Comparison of ENCODE assay signal across 32 cellular contexts in genomic region chr1:54270543-54270942, GRCh38.
A peak's percentile ranks its signal among the peaks of the same experiment; 100 is the strongest.
DNase-seq lines count a peak whose midpoint lies in the region; ATAC-seq, FAIRE-seq and TF ChIP-seq lines count a peak whose summit lies in the region.
"Had no signal": no experiment of that assay in that cellular context is flagged by ENCODE, and none has a peak within 500 bp of the region (broad histone marks: within the 10 kb centered on the region; RNA-seq: fewer than 3 reads in every experiment).

No MANE protein-coding gene starts in this region.

- peak overlapping the region; percentile 29 for H3K27ac Mint-ChIP-seq in activated naive CD4-positive, alpha-beta T cell treated with anti-CD3 and anti-CD28 coated beads, Interleukin-2, amount 10 ng/mL, durations not matched to agents 7 days and 5 days
- H3K27ac Mint-ChIP-seq in WTC11, result 0 out of 2 replicates have a peak overlapping the region, but pooled peaks have one; percentile 23
- peak overlapping the region; percentile 86 for H3K27ac Mint-ChIP-seq in stimulated activated effector memory CD8-positive, alpha-beta T cell treated with anti-CD3 and anti-CD28 coated beads, Interleukin-12 subunit alpha, Interleukin-12 subunit beta, amount 100 ng/mL, for 72 hours

- intact Hi-C loops in transverse colon (cut with DNase I; ENCODE audit: low total_unique reads), result loop anchor here (10.0 kb wide), 1 partner anchor 64 kb away; no protein-coding TSS in a partner anchor

- H3K36me3 Mint-ChIP-seq in activated naive CD4-positive, alpha-beta T cell treated with anti-CD3 and anti-CD28 coated beads, Interleukin-2, amount 10 ng/mL, durations not matched to agents 7 days and 5 days, result peaks cover 3% of the 10 kb centered on the region
- peaks cover 2% of the 10 kb centered on the region; the same call in 1 of the 2 replicates for H3K36me3 Mint-ChIP-seq in WTC11
- peaks cover 10% of the 10 kb centered on the region for H3K36me3 Mint-ChIP-seq in stimulated activated effector memory CD8-positive, alpha-beta T cell treated with anti-CD3 and anti-CD28 coated beads, Interleukin-12 subunit alpha, Interleukin-12 subunit beta, amount 100 ng/mL, for 72 hours
- H3K36me3 Mint-ChIP-seq: activated naive CD4-positive, alpha-beta T cell treated with anti-CD3 and anti-CD28 coated beads, Interleukin-2, amount 50 U/mL, for 72 hours; mesothelial cell of epicardium; naive B cell had no signal

- H3K27ac ChIP-seq in foreskin keratinocyte, result no peak overlapping the region
- peak overlapping the region in 1 of 4 donors; percentile 90 for H3K27ac ChIP-seq in transverse colon
- H3K27ac ChIP-seq: SJSA1 had no signal

- no peak for FAIRE-seq in GM12891 (lab: Jason Lieb, UNC)
- FAIRE-seq: astrocyte, endothelial cell of umbilical vein, HTR-8/SVneo, small intestine, TTC549 had no signal

- peaks cover 14% of the 10 kb centered on the region for H3K4me1 Mint-ChIP-seq in activated naive CD4-positive, alpha-beta T cell treated with anti-CD3 and anti-CD28 coated beads, Interleukin-2, amount 10 ng/mL, durations not matched to agents 7 days and 5 days
- H3K4me1 Mint-ChIP-seq in WTC11, result peaks cover 37% of the 10 kb centered on the region
- H3K4me1 Mint-ChIP-seq in stimulated activated effector memory CD8-positive, alpha-beta T cell treated with anti-CD3 and anti-CD28 coated beads, Interleukin-12 subunit alpha, Interleukin-12 subunit beta, amount 100 ng/mL, for 72 hours, result peaks cover 51% of the 10 kb centered on the region

- 60 to 91% methylated on average over 1 to 7 of the region's 7 CpGs for WGBS in transverse colon (ENCODE audit: low coverage in 1 of 2), 2 donors

- H3K4me1 ChIP-seq in foreskin keratinocyte (peaks cover 6% of the 10 kb centered on the region), transverse colon (peaks cover 25 to 60% (median 39%) of the 10 kb centered on the region in 4 donors)
- H3K4me1 ChIP-seq: HAP-1 had no signal

- no peaks in the 10 kb centered on the region for H3K27me3 Mint-ChIP-seq in activated naive CD4-positive, alpha-beta T cell treated with anti-CD3 and anti-CD28 coated beads, Interleukin-2, amount 10 ng/mL, durations not matched to agents 7 days and 5 days
- no peaks in the 10 kb centered on the region for H3K27me3 Mint-ChIP-seq in WTC11 (ENCODE audit: low read depth)
- H3K27me3 Mint-ChIP-seq: central memory CD8-positive, alpha-beta T cell; naive B cell had no signal

- no peak overlapping the region for H3K4me3 ChIP-seq in transverse colon
- H3K4me3 ChIP-seq: dorsolateral prefrontal cortex, HAP-1, MG63, SJSA1 had no signal

- H3K36me3 ChIP-seq in transverse colon, result no peaks in the 10 kb centered on the region
- H3K36me3 ChIP-seq: BE2C, HAP-1, MG63 had no signal

- CTCF ChIA-PET in activated naive CD4-positive, alpha-beta T cell treated with anti-CD3 and anti-CD28 coated beads, Interleukin-2, amount 10 ng/mL, durations not matched to agents 7 days and 5 days (lab: Charles Lee), result interaction anchor here (1.0 kb wide), 1 partner anchor 143 kb away, joined by 3 read pairs; no protein-coding TSS in a partner anchor
- CTCF ChIA-PET in WTC11 (lab: Charles Lee), result interaction anchor here (7.4 kb wide), 1 partner anchor 39 kb away, joined by 59 read pairs; no protein-coding TSS in a partner anchor

- H3K9me3 ChIP-seq in transverse colon, result no peaks in the 10 kb centered on the region
- H3K9me3 ChIP-seq: BE2C, HAP-1, MG63, SJSA1 had no signal

- no peaks in the 10 kb centered on the region for H3K27me3 ChIP-seq in foreskin keratinocyte
- no peaks in the 10 kb centered on the region for H3K27me3 ChIP-seq in transverse colon
- H3K27me3 ChIP-seq: BE2C, dorsolateral prefrontal cortex, MG63, SJSA1 had no signal

- no peak for TF ChIP-seq CTCF in WTC11 (IDR thresholded peaks at IDR 0.05)
- peak; percentile 3 for TF ChIP-seq CTCF in foreskin keratinocyte (conservative IDR thresholded peaks at IDR 0.05)
- no peak for TF ChIP-seq CTCF in transverse colon (IDR thresholded peaks at IDR 0.05)

- no peak for ATAC-seq in WTC11
- ATAC-seq in foreskin keratinocyte, result no peak
- peak; percentile 15 for ATAC-seq in stimulated activated effector memory CD8-positive, alpha-beta T cell treated with anti-CD3 and anti-CD28 coated beads, Interleukin-12 subunit alpha, Interleukin-12 subunit beta, amount 100 ng/mL, for 72 hours
- ATAC-seq: activated naive CD4-positive, alpha-beta T cell treated with anti-CD3 and anti-CD28 coated beads, Interleukin-2, amount 50 U/mL, for 72 hours; activated T-cell treated with anti-CD3 and anti-CD28 coated beads, Interleukin-2, amount 50 U/mL, for 4 hours; left ventricle myocardium superior had no signal

- H3K9me3 Mint-ChIP-seq in activated naive CD4-positive, alpha-beta T cell treated with anti-CD3 and anti-CD28 coated beads, Interleukin-2, amount 10 ng/mL, durations not matched to agents 7 days and 5 days, result no peaks in the 10 kb centered on the region
- H3K9me3 Mint-ChIP-seq in WTC11, result no peaks in the 10 kb centered on the region
- H3K9me3 Mint-ChIP-seq in stimulated activated effector memory CD8-positive, alpha-beta T cell treated with anti-CD3 and anti-CD28 coated beads, Interleukin-12 subunit alpha, Interleukin-12 subunit beta, amount 100 ng/mL, for 72 hours, result no peaks in the 10 kb centered on the region
- H3K9me3 Mint-ChIP-seq: activated naive CD4-positive, alpha-beta T cell treated with anti-CD3 and anti-CD28 coated beads, Interleukin-2, amount 50 U/mL, for 72 hours; activated T-cell treated with anti-CD3 and anti-CD28 coated beads, Interleukin-2, amount 50 U/mL, for 4 hours; central memory CD8-positive, alpha-beta T cell; mesothelial cell of epicardium; naive B cell had no signal

- in situ Hi-C loops in transverse colon (cut with MboI; ENCODE audit: low pct_ligation_motif_present in 1 of 4, low pct_unique_long_range_greater_than_20kb in 1 of 4, low sequenced_read_pairs in 3 of 4), result no loop called here

- TF ChIP-seq POLR2A in transverse colon (IDR thresholded peaks at IDR 0.05) (no peak), GM12891 (IDR thresholded peaks at IDR 0.05; ENCODE audit: low read depth, low read length) (no peak)

- H3K4me3 Mint-ChIP-seq in activated naive CD4-positive, alpha-beta T cell treated with anti-CD3 and anti-CD28 coated beads, Interleukin-2, amount 10 ng/mL, durations not matched to agents 7 days and 5 days, result no peak overlapping the region
- H3K4me3 Mint-ChIP-seq in WTC11, result no peak overlapping the region
- no peak overlapping the region for H3K4me3 Mint-ChIP-seq in stimulated activated effector memory CD8-positive, alpha-beta T cell treated with anti-CD3 and anti-CD28 coated beads, Interleukin-12 subunit alpha, Interleukin-12 subunit beta, amount 100 ng/mL, for 72 hours
- H3K4me3 Mint-ChIP-seq: activated T-cell treated with anti-CD3 and anti-CD28 coated beads, Interleukin-2, amount 50 U/mL, for 4 hours; central memory CD8-positive, alpha-beta T cell; mesothelial cell of epicardium; naive B cell had no signal

- POLR2A ChIA-PET in WTC11 (lab: Charles Lee), result interaction anchor here (1.4 kb wide), 1 partner anchor 137 kb away, joined by 4 read pairs; no protein-coding TSS in a partner anchor

- DNase-seq in activated naive CD4-positive, alpha-beta T cell treated with anti-CD3 and anti-CD28 coated beads, Interleukin-2, amount 10 ng/mL, durations not matched to agents 7 days and 5 days, result no peak
- DNase-seq in activated naive CD4-positive, alpha-beta T cell treated with Interleukin-2 at 50 U/mL for 16 hours, result no peak
- DNase-seq in WTC11 (ENCODE audit: low spot score) (no peak), foreskin keratinocyte (no peak), NCI-H345 treated with DMSO at 0.1 percent for 48 hours (lab: John Stamatoyannopoulos, UW; ENCODE audit: unreplicated experiment) (no peak), transverse colon (no peak), GM12891 (ENCODE audit: insufficient read length, low spot score) (no peak)
- no peak for DNase-seq in stimulated activated effector memory CD8-positive, alpha-beta T cell treated with anti-CD3 and anti-CD28 coated beads, Interleukin-12 subunit alpha, Interleukin-12 subunit beta, amount 100 ng/mL, for 72 hours (ENCODE audit: low spot score in 2 of 2)
- DNase-seq: ACHN; activated CD4-positive, CD25-positive, alpha-beta regulatory T cell treated with anti-CD3 and anti-CD28 coated beads, Interleukin-2, amount 50 U/mL, for 72 hours; activated T-cell treated with anti-CD3 and anti-CD28 coated beads, Interleukin-2, amount 50 U/mL, for 4 hours; BE2C; COR-L47; DMS79; dorsolateral prefrontal cortex; GDM1; islet precursor cell; KBM-7; left ventricle myocardium superior; MG63; naive B cell; NCI-H1105 treated with DMSO at 0.1 percent for 48 hours; small intestine had no signal

- no peak for TF ChIP-seq EP300 in transverse colon (IDR thresholded peaks at IDR 0.05; ENCODE audit: low read depth)

TF ChIP-seq in GM12891, 5 proteins besides CTCF, POLR2A, EP300 and RAD21:
- TF ChIP-seq PAX5 (IDR thresholded peaks at IDR 0.05; ENCODE audit: insufficient read depth, low read length, severe bottlenecking) (no peak), SPI1 (IDR thresholded peaks at IDR 0.05; ENCODE audit: low read depth, low read length) (no peak), POU2F2 (IDR thresholded peaks at IDR 0.05; ENCODE audit: low read depth, low read length) (no peak), TAF1 (IDR thresholded peaks at IDR 0.05; ENCODE audit: low read depth, low read length) (no peak), POLR2AphosphoS5 (IDR thresholded peaks at IDR 0.05; ENCODE audit: low read depth, low read length) (no peak)

Comparison
In these comparisons a context has a peak if more than half of its experiments do, and no peak if none do; other contexts are left out.
1. H3K27ac Mint-ChIP-seq: peak in every context shown above with its lines; median percentile 86 in stimulated activated effector memory CD8-positive, alpha-beta T cell treated with anti-CD3 and anti-CD28 coated beads, Interleukin-12 subunit alpha, Interleukin-12 subunit beta, amount 100 ng/mL, for 72 hours; 29 in activated naive CD4-positive, alpha-beta T cell treated with anti-CD3 and anti-CD28 coated beads, Interleukin-2, amount 10 ng/mL, durations not matched to agents 7 days and 5 days; 23 in WTC11.